2 cellular contexts compared by ENCODE assay signal in genomic region chr19:10577951-10578350, GRCh38.
TF ChIP-seq lines count a peak whose summit lies in the region.

No MANE protein-coding gene starts in this region.

TF ChIP-seq in A549, 52 proteins besides CTCF, POLR2A, EP300 and RAD21:
- no peak for TF ChIP-seq HOXA7 (CRISPR knock-in tag; IDR thresholded peaks at IDR 0.05)
- TF ChIP-seq PBX3 (IDR thresholded peaks at IDR 0.05) = no peak
- no peak for TF ChIP-seq MAZ (IDR thresholded peaks at IDR 0.05; ENCODE audit: borderline replicate concordance, low read depth, low read length)
- TF ChIP-seq HOXB5 (CRISPR knock-in tag; IDR thresholded peaks at IDR 0.05) = no peak
- TF ChIP-seq, protein P1, sequence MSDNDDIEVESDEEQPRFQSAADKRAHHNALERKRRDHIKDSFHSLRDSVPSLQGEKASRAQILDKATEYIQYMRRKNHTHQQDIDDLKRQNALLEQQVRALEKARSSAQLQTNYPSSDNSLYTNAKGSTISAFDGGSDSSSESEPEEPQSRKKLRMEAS (IDR thresholded peaks at IDR 0.05) = no peak
- TF ChIP-seq, protein P2, sequence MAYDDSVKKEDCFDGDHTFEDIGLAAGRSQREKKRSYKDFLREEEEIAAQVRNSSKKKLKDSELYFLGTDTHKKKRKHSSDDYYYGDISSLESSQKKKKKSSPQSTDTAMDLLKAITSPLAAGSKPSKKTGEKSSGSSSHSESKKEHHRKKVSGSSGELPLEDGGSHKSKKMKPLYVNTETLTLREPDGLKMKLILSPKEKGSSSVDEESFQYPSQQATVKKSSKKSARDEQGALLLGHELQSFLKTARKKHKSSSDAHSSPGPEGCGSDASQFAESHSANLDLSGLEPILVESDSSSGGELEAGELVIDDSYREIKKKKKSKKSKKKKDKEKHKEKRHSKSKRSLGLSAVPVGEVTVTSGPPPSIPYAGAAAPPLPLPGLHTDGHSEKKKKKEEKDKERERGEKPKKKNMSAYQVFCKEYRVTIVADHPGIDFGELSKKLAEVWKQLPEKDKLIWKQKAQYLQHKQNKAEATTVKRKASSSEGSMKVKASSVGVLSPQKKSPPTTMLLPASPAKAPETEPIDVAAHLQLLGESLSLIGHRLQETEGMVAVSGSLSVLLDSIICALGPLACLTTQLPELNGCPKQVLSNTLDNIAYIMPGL (CRISPR knock-in tag; IDR thresholded peaks at IDR 0.05; ENCODE audit: borderline replicate concordance) = no peak

TF ChIP-seq in HCT116, 20 proteins besides CTCF, POLR2A, EP300 and RAD21:
- TF ChIP-seq ZBTB33 (IDR thresholded peaks at IDR 0.05; ENCODE audit: extremely low read depth, insufficient replicate concordance, low read length) = no peak
- TF ChIP-seq, protein P3, sequence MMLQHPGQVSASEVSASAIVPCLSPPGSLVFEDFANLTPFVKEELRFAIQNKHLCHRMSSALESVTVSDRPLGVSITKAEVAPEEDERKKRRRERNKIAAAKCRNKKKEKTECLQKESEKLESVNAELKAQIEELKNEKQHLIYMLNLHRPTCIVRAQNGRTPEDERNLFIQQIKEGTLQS (IDR thresholded peaks at IDR 0.05) = no peak
- TF ChIP-seq EZH2phosphoT487 (IDR thresholded peaks at IDR 0.05; ENCODE audit: borderline replicate concordance) = no peak
- TF ChIP-seq SRF (IDR thresholded peaks at IDR 0.05; ENCODE audit: low read depth) = no peak
- no peak for TF ChIP-seq CBX3 (IDR thresholded peaks at IDR 0.05; ENCODE audit: low read depth)
- TF ChIP-seq REST (IDR thresholded peaks at IDR 0.05; ENCODE audit: low read depth) = no peak
- TF ChIP-seq ZFX (IDR thresholded peaks at IDR 0.05) = no peak
- TF ChIP-seq, protein P1 (IDR thresholded peaks at IDR 0.05) = no peak
- TF ChIP-seq SP1 (IDR thresholded peaks at IDR 0.05; ENCODE audit: low read depth) = no peak
- TF ChIP-seq SIN3A (IDR thresholded peaks at IDR 0.05; ENCODE audit: low read depth) = no peak
- TF ChIP-seq ZNF274 (IDR thresholded peaks at IDR 0.05; ENCODE audit: low read depth, low read length) = no peak
- TF ChIP-seq FOSL1 (IDR thresholded peaks at IDR 0.05; ENCODE audit: low read depth) = no peak
- TF ChIP-seq EZH2 (IDR thresholded peaks at IDR 0.05) = no peak
